Comparison of ENCODE assay signal across 8 cellular contexts in the genomic region with DNA sequence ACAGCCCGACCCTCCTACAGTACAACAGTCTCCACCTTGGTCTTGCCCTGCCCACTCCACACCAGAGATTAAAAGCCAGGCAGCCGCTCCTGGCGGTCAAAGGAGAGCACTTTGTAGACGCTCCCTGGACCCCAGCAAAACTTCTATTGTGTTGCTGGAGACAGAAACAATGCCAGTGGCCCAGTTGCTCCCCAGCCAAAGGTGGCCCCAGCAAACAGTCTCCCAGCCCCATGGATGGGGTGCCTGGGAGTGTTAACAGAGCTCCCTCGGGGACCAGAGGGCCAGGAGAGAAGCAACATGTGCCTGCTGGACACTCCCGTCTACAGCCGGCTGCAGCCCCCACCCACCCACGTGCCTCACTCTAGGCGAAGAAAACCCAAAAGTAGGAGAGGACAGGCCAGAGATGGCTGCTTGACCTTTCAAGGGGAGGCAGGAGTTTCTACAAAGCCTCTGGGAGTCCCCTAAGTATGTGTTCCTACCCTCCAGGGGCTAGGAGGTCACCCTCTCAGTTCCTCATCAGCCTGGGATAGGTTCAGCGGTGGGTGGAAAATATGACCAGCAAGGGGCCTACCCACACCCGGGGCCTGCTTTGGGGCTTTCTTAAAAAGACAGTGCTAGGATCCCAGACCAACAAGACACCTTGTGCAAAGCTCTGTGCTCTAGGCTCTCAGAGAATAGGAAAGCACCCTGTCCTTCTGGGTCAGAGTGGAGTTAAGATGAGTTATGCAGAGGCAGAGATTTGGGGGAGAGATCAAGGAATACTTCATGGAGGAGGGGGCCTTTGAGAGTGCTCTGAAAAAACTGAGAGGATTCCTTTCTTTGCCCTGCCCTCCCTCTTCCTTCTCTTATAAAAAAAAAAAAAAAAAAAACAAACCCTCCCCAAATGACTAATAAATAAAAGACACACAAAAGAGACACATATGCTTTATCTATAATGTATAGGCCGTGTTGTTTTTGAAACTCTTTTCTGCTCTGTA. TPM values are rescaled to one million over a fixed set of nuclear protein-coding genes. Genes with fewer than 3 reads are reported as not detected.
DNase-seq lines count a peak whose midpoint lies in the region; ATAC-seq lines count a peak whose summit lies in the region.

No MANE protein-coding gene starts in this region.

- peaks cover 16% of the 10 kb centered on the region for H3K4me1 Mint-ChIP-seq in activated T-cell treated with anti-CD3 and anti-CD28 coated beads, Interleukin-2, amount 50 U/mL, for 4 hours (ENCODE audit: low read depth)

- H4K91ac ChIP-seq in neuronal stem cell (ENCODE audit: low read depth, low read length, poor library complexity): no peak overlapping the region

- no peaks in the 10 kb centered on the region for H3K9me3 Mint-ChIP-seq in activated T-cell treated with anti-CD3 and anti-CD28 coated beads, Interleukin-2, amount 50 U/mL, for 4 hours

- no peak overlapping the region for H3K14ac ChIP-seq in neuronal stem cell (ENCODE audit: low read length)

- H3K4me3 ChIP-seq in H7 (ENCODE audit: insufficient read depth, low read depth, low read length) (no peak overlapping the region), neuronal stem cell (ENCODE audit: low read length in 2 of 2) (peak overlapping the region in 1 of 2 donors; percentile 35)

- H3K9ac ChIP-seq in neuronal stem cell (ENCODE audit: low read depth, low read length, poor library complexity): no peak overlapping the region

- no peak overlapping the region for H2BK12ac ChIP-seq in neuronal stem cell (ENCODE audit: low read length)

- peak; percentile 83 to 87 for ATAC-seq in activated T-cell treated with anti-CD3 and anti-CD28 coated beads, Interleukin-2, amount 50 U/mL, for 4 hours

- H3K79me1 ChIP-seq in neuronal stem cell (ENCODE audit: low read depth, low read length): no peaks in the 10 kb centered on the region

- H2AFZ ChIP-seq in neuronal stem cell (ENCODE audit: low read length): peak overlapping the region; percentile 97

- no CpG with 5 or more reads among the region's 12 CpGs for WGBS in neuronal stem cell (ENCODE audit: extremely low coverage in 2 of 2, insufficient read length in 2 of 2, insufficient replicate concordance in 1 of 2), 2 donors

- no peak overlapping the region for H2AK5ac ChIP-seq in neuronal stem cell (ENCODE audit: low read depth, low read length)

- no peak overlapping the region for H2BK5ac ChIP-seq in neuronal stem cell (ENCODE audit: low read length)

- H3K9me3 ChIP-seq in neuronal stem cell (replicated peaks in 1 of 2; ENCODE audit: control insufficient read depth in 2 of 2, insufficient read depth in 1 of 2, low read depth in 1 of 2, low read length in 2 of 2): no peaks in the 10 kb centered on the region

- no peak overlapping the region for H4K8ac ChIP-seq in neuronal stem cell (ENCODE audit: low read depth, low read length)

- peak overlapping the region; percentile 71 for H2BK15ac ChIP-seq in neuronal stem cell (ENCODE audit: low read length)

- no peak overlapping the region for H3K4ac ChIP-seq in neuronal stem cell (ENCODE audit: low read length)

- H3K36me3 Mint-ChIP-seq in activated T-cell treated with anti-CD3 and anti-CD28 coated beads, Interleukin-2, amount 50 U/mL, for 4 hours (ENCODE audit: insufficient read depth): no peaks in the 10 kb centered on the region

- H3K4me2 ChIP-seq in neuronal stem cell (ENCODE audit: insufficient read depth, low read length, poor library complexity, severe bottlenecking): no peak overlapping the region

- no peak overlapping the region for H2BK120ac ChIP-seq in neuronal stem cell (ENCODE audit: low read depth, low read length)

- no peaks in the 10 kb centered on the region for H3K27me3 Mint-ChIP-seq in activated T-cell treated with anti-CD3 and anti-CD28 coated beads, Interleukin-2, amount 50 U/mL, for 4 hours (ENCODE audit: low read depth)

- H3K4me1 ChIP-seq in neuronal stem cell (ENCODE audit: control insufficient read depth in 2 of 2, insufficient read depth in 1 of 2, low read depth in 1 of 2, low read length in 2 of 2): peaks cover 7 to 10% of the 10 kb centered on the region in 2 donors

- H3K36me3 ChIP-seq in H7 (replicated peaks; ENCODE audit: control insufficient read depth, insufficient read depth, low read length): no peaks in the 10 kb centered on the region
- no peaks in the 10 kb centered on the region for H3K36me3 ChIP-seq in neuronal stem cell (replicated peaks in 1 of 2; ENCODE audit: control insufficient read depth in 2 of 2, insufficient read depth in 2 of 2, low read length in 2 of 2)

- no peak overlapping the region for H3K27ac ChIP-seq in neuronal stem cell (replicated peaks; ENCODE audit: low read length)

- no peak overlapping the region for H3K23ac ChIP-seq in neuronal stem cell (ENCODE audit: low read depth, low read length, poor library complexity)

- no peak overlapping the region for H3K4me3 Mint-ChIP-seq in activated T-cell treated with anti-CD3 and anti-CD28 coated beads, Interleukin-2, amount 50 U/mL, for 4 hours

- DNase-seq in NCI-H2227 (lab: John Stamatoyannopoulos, UW; ENCODE audit: unreplicated experiment) (peak; percentile 54), NCI-H2227 treated with DMSO at 0.1 percent for 48 hours (lab: John Stamatoyannopoulos, UW) (no peak), H7 (peak; percentile 66), LHCN-M2 (ENCODE audit: low read depth) (peak; percentile 20), neuronal stem cell (ENCODE audit: low spot score) (no peak), inferior parietal cortex (ENCODE audit: extremely low spot score) (no peak), D341Med (ENCODE audit: low spot score) (no peak)
- no peak for DNase-seq in activated T-cell treated with anti-CD3 and anti-CD28 coated beads, Interleukin-2, amount 50 U/mL, for 4 hours

- no peaks in the 10 kb centered on the region for H3K27me3 ChIP-seq in H7 (ENCODE audit: control insufficient read depth, insufficient read depth, low read length)
- H3K27me3 ChIP-seq in neuronal stem cell (ENCODE audit: control insufficient read depth in 3 of 3, insufficient read depth in 3 of 3, low read depth in 1 of 3, low read length in 3 of 3): no peaks in the 10 kb centered on the region

- H3K18ac ChIP-seq in neuronal stem cell (ENCODE audit: low read length): peak overlapping the region; percentile 80

RNA-seq across cellular contexts. Expression of gene PREX1, which starts 19.0 kb away (rescaled TPM):
- 36.0 and 37.6 TPM in 2 replicates for total RNA-seq in H7 (2014; rRNA removed; shearing (Covaris generic))
- total RNA-seq in LHCN-M2 (2014; rRNA removed): 28.1 and 28.7 TPM in 2 replicates
- 5.3 TPM for polyA plus RNA-seq in LHCN-M2 (2012)
- 10 to 100 TPM; 28.8 to 31.4 (median 29.5) TPM for total RNA-seq in activated T-cell treated with anti-CD3 and anti-CD28 coated beads, Interleukin-2, amount 50 U/mL, for 4 hours
- 10.0 TPM for polyA plus RNA-seq in neuronal stem cell (2013, experiment 1 of 2)
- 10.7 TPM for polyA plus RNA-seq in neuronal stem cell (2013, experiment 2 of 2)

Comparison
In these comparisons a context has a peak if more than half of its experiments do, and no peak if none do; other contexts are left out.
1. DNase-seq: peak in NCI-H2227 (single experiment), H7 (single experiment) and LHCN-M2 (single experiment); none in NCI-H2227 treated with DMSO at 0.1 percent for 48 hours (single experiment), activated T-cell treated with anti-CD3 and anti-CD28 coated beads, Interleukin-2, amount 50 U/mL, for 4 hours (single experiment), neuronal stem cell (single experiment), inferior parietal cortex (single experiment) and D341Med (single experiment).